In the genomic region with DNA sequence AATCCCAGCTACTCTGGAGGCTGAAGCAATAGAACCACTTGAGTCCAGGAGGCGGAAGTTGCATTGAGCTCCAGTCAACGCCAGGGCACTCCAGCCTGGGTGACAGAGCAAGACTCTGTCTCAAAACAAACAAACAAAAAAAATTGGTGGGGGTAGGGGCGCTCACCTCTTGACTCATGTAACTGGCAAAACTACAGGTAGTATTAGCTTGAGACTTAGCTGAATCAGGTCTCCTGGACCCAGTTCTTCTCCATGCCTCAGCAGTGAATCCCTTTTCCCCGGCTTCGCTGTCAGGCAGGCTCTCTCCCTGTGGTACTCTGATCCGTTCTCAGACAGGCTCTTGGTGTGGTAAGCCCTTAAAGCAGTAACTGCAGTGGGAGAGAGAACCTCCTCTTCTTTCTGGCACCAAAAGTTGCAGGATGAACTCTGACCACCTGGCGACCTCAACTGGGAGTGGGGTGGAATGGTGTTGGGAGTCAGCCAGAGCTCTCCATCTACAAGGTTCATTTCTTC, we compare ENCODE assay signal across 1 cellular context.
TF ChIP-seq lines count a peak whose summit lies in the region.

No MANE protein-coding gene starts in this region.

TF ChIP-seq in K562, 482 proteins besides CTCF, POLR2A, EP300 and RAD21:
- no peak for TF ChIP-seq ASH1L (IDR thresholded peaks at IDR 0.05; ENCODE audit: borderline replicate concordance, low read depth, partially characterized antibody)
- no peak for TF ChIP-seq ZNF146 (CRISPR knock-in tag; IDR thresholded peaks at IDR 0.05; ENCODE audit: unreplicated experiment)
- no peak for TF ChIP-seq KDM2B (CRISPR knock-in tag; IDR thresholded peaks at IDR 0.05)
- no peak for TF ChIP-seq ZNF431 (CRISPR knock-in tag; IDR thresholded peaks at IDR 0.05)
- TF ChIP-seq, protein P1, sequence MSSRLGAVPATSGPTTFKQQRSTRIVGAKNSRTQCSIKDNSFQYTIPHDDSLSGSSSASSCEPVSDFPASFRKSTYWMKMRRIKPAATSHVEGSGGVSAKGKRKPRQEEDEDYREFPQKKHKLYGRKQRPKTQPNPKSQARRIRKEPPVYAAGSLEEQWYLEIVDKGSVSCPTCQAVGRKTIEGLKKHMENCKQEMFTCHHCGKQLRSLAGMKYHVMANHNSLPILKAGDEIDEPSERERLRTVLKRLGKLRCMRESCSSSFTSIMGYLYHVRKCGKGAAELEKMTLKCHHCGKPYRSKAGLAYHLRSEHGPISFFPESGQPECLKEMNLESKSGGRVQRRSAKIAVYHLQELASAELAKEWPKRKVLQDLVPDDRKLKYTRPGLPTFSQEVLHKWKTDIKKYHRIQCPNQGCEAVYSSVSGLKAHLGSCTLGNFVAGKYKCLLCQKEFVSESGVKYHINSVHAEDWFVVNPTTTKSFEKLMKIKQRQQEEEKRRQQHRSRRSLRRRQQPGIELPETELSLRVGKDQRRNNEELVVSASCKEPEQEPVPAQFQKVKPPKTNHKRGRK (tag; IDR thresholded peaks at IDR 0.05) = no peak
- no peak for TF ChIP-seq FOXJ3 (CRISPR knock-in tag; IDR thresholded peaks at IDR 0.05)
- TF ChIP-seq RB1 (IDR thresholded peaks at IDR 0.05; ENCODE audit: low read depth) = no peak
- TF ChIP-seq TAF9B (IDR thresholded peaks at IDR 0.05; ENCODE audit: partially characterized antibody) = no peak
- no peak for TF ChIP-seq DACH1 (IDR thresholded peaks at IDR 0.05; ENCODE audit: partially characterized antibody)
